In the genomic region with DNA sequence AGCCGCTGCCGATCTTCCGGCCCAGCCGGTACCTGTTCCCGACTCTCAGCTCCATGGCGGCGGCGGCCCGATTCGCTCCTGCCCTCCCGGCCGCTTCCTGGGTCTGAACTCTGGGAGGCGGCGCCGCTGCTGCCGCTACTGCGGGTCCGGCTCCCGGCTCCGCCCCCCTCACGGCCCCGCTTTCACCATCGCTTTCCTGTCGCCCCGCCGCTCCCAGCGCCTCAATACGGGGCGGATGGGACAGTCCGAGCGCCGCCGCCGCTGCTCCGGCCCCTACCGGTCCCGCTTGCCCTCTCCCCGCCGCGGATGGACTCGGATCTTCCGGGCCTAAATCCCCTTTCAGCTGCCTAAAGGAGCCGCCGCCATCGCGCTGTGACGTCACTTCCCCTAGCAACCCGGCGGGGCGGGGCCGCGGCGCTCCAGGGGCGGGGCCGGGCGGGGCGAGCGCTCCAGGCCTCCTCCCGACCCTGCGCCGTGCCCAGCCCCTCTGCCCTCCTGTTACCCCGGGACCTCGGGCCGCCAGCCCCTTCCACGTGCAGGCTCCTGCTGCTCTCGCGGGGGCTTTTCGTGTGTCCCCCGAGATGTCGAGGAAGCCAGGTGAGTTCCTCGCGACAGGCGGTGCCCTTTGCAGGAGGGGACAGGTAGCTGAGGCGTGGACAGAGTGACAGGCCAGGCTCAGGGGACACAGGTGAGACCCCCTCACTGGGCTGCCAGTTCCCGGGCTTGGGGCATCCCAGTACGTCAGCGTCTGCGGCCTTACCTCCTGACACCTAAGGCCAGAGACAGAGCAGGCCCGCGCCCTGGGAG, we compare ENCODE assay signal across 1 cellular context.
TF ChIP-seq lines count a peak whose summit lies in the region.

A gene (minus strand): TSS at position 374 of the 807 bp plus-strand sequence. CDS start 319 bp downstream, at position 55.

TF ChIP-seq in GM12878, 131 proteins besides CTCF, POLR2A, EP300 and RAD21 (continued from another document and continues in another):
- TF ChIP-seq, protein P1, sequence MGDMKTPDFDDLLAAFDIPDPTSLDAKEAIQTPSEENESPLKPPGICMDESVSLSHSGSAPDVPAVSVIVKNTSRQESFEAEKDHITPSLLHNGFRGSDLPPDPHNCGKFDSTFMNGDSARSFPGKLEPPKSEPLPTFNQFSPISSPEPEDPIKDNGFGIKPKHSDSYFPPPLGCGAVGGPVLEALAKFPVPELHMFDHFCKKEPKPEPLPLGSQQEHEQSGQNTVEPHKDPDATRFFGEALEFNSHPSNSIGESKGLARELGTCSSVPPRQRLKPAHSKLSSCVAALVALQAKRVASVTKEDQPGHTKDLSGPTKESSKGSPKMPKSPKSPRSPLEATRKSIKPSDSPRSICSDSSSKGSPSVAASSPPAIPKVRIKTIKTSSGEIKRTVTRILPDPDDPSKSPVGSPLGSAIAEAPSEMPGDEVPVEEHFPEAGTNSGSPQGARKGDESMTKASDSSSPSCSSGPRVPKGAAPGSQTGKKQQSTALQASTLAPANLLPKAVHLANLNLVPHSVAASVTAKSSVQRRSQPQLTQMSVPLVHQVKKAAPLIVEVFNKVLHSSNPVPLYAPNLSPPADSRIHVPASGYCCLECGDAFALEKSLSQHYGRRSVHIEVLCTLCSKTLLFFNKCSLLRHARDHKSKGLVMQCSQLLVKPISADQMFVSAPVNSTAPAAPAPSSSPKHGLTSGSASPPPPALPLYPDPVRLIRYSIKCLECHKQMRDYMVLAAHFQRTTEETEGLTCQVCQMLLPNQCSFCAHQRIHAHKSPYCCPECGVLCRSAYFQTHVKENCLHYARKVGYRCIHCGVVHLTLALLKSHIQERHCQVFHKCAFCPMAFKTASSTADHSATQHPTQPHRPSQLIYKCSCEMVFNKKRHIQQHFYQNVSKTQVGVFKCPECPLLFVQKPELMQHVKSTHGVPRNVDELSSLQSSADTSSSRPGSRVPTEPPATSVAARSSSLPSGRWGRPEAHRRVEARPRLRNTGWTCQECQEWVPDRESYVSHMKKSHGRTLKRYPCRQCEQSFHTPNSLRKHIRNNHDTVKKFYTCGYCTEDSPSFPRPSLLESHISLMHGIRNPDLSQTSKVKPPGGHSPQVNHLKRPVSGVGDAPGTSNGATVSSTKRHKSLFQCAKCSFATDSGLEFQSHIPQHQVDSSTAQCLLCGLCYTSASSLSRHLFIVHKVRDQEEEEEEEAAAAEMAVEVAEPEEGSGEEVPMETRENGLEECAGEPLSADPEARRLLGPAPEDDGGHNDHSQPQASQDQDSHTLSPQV (IDR thresholded peaks at IDR 0.05), result peak; percentile 75
- TF ChIP-seq TCF3 (IDR thresholded peaks at IDR 0.05; ENCODE audit: borderline replicate concordance, insufficient read depth, low read depth, low read length) (no peak), KAT2A (conservative IDR thresholded peaks at IDR 0.05; ENCODE audit: control insufficient read depth, low read depth, low read length) (peak; percentile 99), HDAC2 (IDR thresholded peaks at IDR 0.05) (no peak), NBN (IDR thresholded peaks at IDR 0.05) (peak; percentile 99), ASH2L (IDR thresholded peaks at IDR 0.05; ENCODE audit: borderline replicate concordance, low read depth) (no peak), WRNIP1 (IDR thresholded peaks at IDR 0.05; ENCODE audit: borderline replicate concordance, low read depth, low read length) (no peak), BMI1 (IDR thresholded peaks at IDR 0.05; ENCODE audit: borderline replicate concordance) (no peak), SMC3 (IDR thresholded peaks at IDR 0.05; ENCODE audit: borderline replicate concordance, low read length) (no peak), TARDBP (IDR thresholded peaks at IDR 0.05; ENCODE audit: borderline replicate concordance) (no peak), RELA (IDR thresholded peaks at IDR 0.05; ENCODE audit: borderline replicate concordance, partially characterized antibody) (no peak), IKZF1 (conservative IDR thresholded peaks at IDR 0.05) (peak; percentile 84), CHD1 (IDR thresholded peaks at IDR 0.05; ENCODE audit: low read depth, low read length) (no peak), CHD2 (IDR thresholded peaks at IDR 0.05; ENCODE audit: borderline replicate concordance, low read depth, low read length) (no peak), BCL11A (IDR thresholded peaks at IDR 0.05; ENCODE audit: low read depth, low read length) (no peak), FOS (IDR thresholded peaks at IDR 0.05; ENCODE audit: borderline replicate concordance, extremely low read depth, insufficient read length) (no peak), SPI1 (IDR thresholded peaks at IDR 0.05; ENCODE audit: borderline replicate concordance, insufficient read depth, low read depth, low read length) (peak; percentile 43; the same call in 1 of the 2 replicates), JUNB (IDR thresholded peaks at IDR 0.05) (no peak), TBL1XR1 (IDR thresholded peaks at IDR 0.05; ENCODE audit: low read depth, low read length) (0 out of 2 replicates have a peak, but pooled peaks have one; percentile 31), CBX5 (IDR thresholded peaks at IDR 0.05; ENCODE audit: low read depth) (no peak), SREBF2 (IDR thresholded peaks at IDR 0.05; ENCODE audit: low read length) (no peak), GATAD2B (conservative IDR thresholded peaks at IDR 0.05; ENCODE audit: low read depth) (peak; percentile 90), BRCA1 (IDR thresholded peaks at IDR 0.05; ENCODE audit: low read depth, low read length) (no peak; the same call in 1 of the 2 replicates), RAD51 (IDR thresholded peaks at IDR 0.05) (no peak), STAT3 (IDR thresholded peaks at IDR 0.05; ENCODE audit: low read depth, low read length) (no peak), CEBPB (IDR thresholded peaks at IDR 0.05; ENCODE audit: borderline replicate concordance in 1 of 2, low read depth in 2 of 2, low read length in 2 of 2) (no peak), HCFC1 (IDR thresholded peaks at IDR 0.05; ENCODE audit: low read length) (0 out of 2 replicates have a peak, but pooled peaks have one; percentile 24), NR2C1 (IDR thresholded peaks at IDR 0.05) (peak; percentile 69), DPF2 (IDR thresholded peaks at IDR 0.05) (peak; percentile 86)
- TF ChIP-seq, protein P2, sequence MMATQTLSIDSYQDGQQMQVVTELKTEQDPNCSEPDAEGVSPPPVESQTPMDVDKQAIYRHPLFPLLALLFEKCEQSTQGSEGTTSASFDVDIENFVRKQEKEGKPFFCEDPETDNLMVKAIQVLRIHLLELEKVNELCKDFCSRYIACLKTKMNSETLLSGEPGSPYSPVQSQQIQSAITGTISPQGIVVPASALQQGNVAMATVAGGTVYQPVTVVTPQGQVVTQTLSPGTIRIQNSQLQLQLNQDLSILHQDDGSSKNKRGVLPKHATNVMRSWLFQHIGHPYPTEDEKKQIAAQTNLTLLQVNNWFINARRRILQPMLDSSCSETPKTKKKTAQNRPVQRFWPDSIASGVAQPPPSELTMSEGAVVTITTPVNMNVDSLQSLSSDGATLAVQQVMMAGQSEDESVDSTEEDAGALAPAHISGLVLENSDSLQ (IDR thresholded peaks at IDR 0.05), result peak; percentile 37; the same call in 1 of the 2 replicates
- TF ChIP-seq, protein P3, sequence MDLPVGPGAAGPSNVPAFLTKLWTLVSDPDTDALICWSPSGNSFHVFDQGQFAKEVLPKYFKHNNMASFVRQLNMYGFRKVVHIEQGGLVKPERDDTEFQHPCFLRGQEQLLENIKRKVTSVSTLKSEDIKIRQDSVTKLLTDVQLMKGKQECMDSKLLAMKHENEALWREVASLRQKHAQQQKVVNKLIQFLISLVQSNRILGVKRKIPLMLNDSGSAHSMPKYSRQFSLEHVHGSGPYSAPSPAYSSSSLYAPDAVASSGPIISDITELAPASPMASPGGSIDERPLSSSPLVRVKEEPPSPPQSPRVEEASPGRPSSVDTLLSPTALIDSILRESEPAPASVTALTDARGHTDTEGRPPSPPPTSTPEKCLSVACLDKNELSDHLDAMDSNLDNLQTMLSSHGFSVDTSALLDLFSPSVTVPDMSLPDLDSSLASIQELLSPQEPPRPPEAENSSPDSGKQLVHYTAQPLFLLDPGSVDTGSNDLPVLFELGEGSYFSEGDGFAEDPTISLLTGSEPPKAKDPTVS (IDR thresholded peaks at IDR 0.05; ENCODE audit: low read depth, low read length), result no peak
- TF ChIP-seq, protein P4, sequence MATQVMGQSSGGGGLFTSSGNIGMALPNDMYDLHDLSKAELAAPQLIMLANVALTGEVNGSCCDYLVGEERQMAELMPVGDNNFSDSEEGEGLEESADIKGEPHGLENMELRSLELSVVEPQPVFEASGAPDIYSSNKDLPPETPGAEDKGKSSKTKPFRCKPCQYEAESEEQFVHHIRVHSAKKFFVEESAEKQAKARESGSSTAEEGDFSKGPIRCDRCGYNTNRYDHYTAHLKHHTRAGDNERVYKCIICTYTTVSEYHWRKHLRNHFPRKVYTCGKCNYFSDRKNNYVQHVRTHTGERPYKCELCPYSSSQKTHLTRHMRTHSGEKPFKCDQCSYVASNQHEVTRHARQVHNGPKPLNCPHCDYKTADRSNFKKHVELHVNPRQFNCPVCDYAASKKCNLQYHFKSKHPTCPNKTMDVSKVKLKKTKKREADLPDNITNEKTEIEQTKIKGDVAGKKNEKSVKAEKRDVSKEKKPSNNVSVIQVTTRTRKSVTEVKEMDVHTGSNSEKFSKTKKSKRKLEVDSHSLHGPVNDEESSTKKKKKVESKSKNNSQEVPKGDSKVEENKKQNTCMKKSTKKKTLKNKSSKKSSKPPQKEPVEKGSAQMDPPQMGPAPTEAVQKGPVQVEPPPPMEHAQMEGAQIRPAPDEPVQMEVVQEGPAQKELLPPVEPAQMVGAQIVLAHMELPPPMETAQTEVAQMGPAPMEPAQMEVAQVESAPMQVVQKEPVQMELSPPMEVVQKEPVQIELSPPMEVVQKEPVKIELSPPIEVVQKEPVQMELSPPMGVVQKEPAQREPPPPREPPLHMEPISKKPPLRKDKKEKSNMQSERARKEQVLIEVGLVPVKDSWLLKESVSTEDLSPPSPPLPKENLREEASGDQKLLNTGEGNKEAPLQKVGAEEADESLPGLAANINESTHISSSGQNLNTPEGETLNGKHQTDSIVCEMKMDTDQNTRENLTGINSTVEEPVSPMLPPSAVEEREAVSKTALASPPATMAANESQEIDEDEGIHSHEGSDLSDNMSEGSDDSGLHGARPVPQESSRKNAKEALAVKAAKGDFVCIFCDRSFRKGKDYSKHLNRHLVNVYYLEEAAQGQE (IDR thresholded peaks at IDR 0.05; ENCODE audit: low read depth, low read length), result no peak
- TF ChIP-seq, protein P5, sequence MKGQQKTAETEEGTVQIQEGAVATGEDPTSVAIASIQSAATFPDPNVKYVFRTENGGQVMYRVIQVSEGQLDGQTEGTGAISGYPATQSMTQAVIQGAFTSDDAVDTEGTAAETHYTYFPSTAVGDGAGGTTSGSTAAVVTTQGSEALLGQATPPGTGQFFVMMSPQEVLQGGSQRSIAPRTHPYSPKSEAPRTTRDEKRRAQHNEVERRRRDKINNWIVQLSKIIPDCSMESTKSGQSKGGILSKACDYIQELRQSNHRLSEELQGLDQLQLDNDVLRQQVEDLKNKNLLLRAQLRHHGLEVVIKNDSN (IDR thresholded peaks at IDR 0.05; ENCODE audit: borderline replicate concordance, extremely low read length, insufficient read depth, low read depth, low read length), result no peak
- TF ChIP-seq, protein P6, sequence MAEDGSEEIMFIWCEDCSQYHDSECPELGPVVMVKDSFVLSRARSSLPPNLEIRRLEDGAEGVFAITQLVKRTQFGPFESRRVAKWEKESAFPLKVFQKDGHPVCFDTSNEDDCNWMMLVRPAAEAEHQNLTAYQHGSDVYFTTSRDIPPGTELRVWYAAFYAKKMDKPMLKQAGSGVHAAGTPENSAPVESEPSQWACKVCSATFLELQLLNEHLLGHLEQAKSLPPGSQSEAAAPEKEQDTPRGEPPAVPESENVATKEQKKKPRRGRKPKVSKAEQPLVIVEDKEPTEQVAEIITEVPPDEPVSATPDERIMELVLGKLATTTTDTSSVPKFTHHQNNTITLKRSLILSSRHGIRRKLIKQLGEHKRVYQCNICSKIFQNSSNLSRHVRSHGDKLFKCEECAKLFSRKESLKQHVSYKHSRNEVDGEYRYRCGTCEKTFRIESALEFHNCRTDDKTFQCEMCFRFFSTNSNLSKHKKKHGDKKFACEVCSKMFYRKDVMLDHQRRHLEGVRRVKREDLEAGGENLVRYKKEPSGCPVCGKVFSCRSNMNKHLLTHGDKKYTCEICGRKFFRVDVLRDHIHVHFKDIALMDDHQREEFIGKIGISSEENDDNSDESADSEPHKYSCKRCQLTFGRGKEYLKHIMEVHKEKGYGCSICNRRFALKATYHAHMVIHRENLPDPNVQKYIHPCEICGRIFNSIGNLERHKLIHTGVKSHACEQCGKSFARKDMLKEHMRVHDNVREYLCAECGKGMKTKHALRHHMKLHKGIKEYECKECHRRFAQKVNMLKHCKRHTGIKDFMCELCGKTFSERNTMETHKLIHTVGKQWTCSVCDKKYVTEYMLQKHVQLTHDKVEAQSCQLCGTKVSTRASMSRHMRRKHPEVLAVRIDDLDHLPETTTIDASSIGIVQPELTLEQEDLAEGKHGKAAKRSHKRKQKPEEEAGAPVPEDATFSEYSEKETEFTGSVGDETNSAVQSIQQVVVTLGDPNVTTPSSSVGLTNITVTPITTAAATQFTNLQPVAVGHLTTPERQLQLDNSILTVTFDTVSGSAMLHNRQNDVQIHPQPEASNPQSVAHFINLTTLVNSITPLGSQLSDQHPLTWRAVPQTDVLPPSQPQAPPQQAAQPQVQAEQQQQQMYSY (CRISPR knock-in tag; IDR thresholded peaks at IDR 0.05), result no peak
- TF ChIP-seq, protein P7, sequence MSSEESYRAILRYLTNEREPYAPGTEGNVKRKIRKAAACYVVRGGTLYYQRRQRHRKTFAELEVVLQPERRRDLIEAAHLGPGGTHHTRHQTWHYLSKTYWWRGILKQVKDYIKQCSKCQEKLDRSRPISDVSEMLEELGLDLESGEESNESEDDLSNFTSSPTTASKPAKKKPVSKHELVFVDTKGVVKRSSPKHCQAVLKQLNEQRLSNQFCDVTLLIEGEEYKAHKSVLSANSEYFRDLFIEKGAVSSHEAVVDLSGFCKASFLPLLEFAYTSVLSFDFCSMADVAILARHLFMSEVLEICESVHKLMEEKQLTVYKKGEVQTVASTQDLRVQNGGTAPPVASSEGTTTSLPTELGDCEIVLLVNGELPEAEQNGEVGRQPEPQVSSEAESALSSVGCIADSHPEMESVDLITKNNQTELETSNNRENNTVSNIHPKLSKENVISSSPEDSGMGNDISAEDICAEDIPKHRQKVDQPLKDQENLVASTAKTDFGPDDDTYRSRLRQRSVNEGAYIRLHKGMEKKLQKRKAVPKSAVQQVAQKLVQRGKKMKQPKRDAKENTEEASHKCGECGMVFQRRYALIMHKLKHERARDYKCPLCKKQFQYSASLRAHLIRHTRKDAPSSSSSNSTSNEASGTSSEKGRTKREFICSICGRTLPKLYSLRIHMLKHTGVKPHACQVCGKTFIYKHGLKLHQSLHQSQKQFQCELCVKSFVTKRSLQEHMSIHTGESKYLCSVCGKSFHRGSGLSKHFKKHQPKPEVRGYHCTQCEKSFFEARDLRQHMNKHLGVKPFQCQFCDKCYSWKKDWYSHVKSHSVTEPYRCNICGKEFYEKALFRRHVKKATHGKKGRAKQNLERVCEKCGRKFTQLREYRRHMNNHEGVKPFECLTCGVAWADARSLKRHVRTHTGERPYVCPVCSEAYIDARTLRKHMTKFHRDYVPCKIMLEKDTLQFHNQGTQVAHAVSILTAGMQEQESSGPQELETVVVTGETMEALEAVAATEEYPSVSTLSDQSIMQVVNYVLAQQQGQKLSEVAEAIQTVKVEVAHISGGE (CRISPR knock-in tag; IDR thresholded peaks at IDR 0.05), result no peak
- TF ChIP-seq, protein P8, sequence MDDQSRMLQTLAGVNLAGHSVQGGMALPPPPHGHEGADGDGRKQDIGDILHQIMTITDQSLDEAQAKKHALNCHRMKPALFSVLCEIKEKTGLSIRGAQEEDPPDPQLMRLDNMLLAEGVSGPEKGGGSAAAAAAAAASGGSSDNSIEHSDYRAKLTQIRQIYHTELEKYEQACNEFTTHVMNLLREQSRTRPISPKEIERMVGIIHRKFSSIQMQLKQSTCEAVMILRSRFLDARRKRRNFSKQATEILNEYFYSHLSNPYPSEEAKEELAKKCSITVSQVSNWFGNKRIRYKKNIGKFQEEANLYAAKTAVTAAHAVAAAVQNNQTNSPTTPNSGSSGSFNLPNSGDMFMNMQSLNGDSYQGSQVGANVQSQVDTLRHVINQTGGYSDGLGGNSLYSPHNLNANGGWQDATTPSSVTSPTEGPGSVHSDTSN (IDR thresholded peaks at IDR 0.05; ENCODE audit: insufficient replicate concordance, low read depth, low read length), result no peak
